18 cellular contexts compared by ENCODE assay signal in genomic region chr2:54097124-54097523, GRCh38. TPM values are rescaled to one million over a fixed set of nuclear protein-coding genes. Genes with fewer than 3 reads are reported as not detected.
DNase-seq lines count a peak whose midpoint lies in the region; ATAC-seq and TF ChIP-seq lines count a peak whose summit lies in the region.
"Had no signal": no experiment of that assay in that cellular context is flagged by ENCODE, and none has a peak within 500 bp of the region (broad histone marks: within the 10 kb centered on the region; RNA-seq: fewer than 3 reads in every experiment).

No MANE protein-coding gene starts in this region.

- H3K27me3 Mint-ChIP-seq in glutamatergic neuron (ENCODE audit: unreplicated experiment) (peaks cover 2% of the 10 kb centered on the region), neural progenitor cell (ENCODE audit: insufficient read depth, low read depth) (no peaks in the 10 kb centered on the region)
- H3K27me3 Mint-ChIP-seq in stimulated activated naive B cell treated with anti-CD40 and anti-IgM and Interleukin-4, amounts not matched to agents 10 μg/mL and 1 μg/mL and 100 μg/mL, for 72 hours: no peaks in the 10 kb centered on the region
- H3K27me3 Mint-ChIP-seq in activated T-helper 2 cell treated with anti-CD3 and anti-CD28 coated beads, Interferon-gamma antibody, Interleukin-2, Interleukin-4, amounts not matched to agents 10 μg/mL and 5 μg/mL and 100 μg/mL, durations not matched to agents 14 hours and 24 hours and 36 hours (ENCODE audit: low read depth): peaks cover 25% of the 10 kb centered on the region
- H3K27me3 Mint-ChIP-seq: CD8-positive, alpha-beta memory T cell had no signal

- peaks cover 4% of the 10 kb centered on the region for H3F3A ChIP-seq in neural progenitor cell (ENCODE audit: low read depth)

- H3K79me2 ChIP-seq in OCI-LY3 (ENCODE audit: low read length): no peaks in the 10 kb centered on the region
- H3K79me2 ChIP-seq in neural progenitor cell (ENCODE audit: low read depth): no peaks in the 10 kb centered on the region

- H4K20me1 ChIP-seq in OCI-LY3 (ENCODE audit: insufficient read depth, low read length) (no peaks in the 10 kb centered on the region), neural progenitor cell (ENCODE audit: low read depth) (no peaks in the 10 kb centered on the region)

- ATAC-seq in left ventricle myocardium superior: peak; percentile 42
- no peak for ATAC-seq in stimulated activated naive B cell treated with anti-CD40 and anti-IgM and Interleukin-4, amounts not matched to agents 10 μg/mL and 1 μg/mL and 100 μg/mL, for 72 hours (replicated peaks)
- no peak for ATAC-seq in HG03159 (IDR thresholded peaks at IDR 0.05; ENCODE audit: unreplicated experiment)

- H3K9ac ChIP-seq in OCI-LY3 (ENCODE audit: low read length) (no peak overlapping the region), neural progenitor cell (no peak overlapping the region)

- H3K36me3 ChIP-seq in right atrium auricular region: no peaks in the 10 kb centered on the region
- H3K36me3 ChIP-seq in OCI-LY3 (replicated peaks; ENCODE audit: low read depth, low read length): peaks cover 3% of the 10 kb centered on the region
- H3K36me3 ChIP-seq in neural progenitor cell: no peaks in the 10 kb centered on the region

- H3K4me3 Mint-ChIP-seq in glutamatergic neuron (ENCODE audit: unreplicated experiment): no peak overlapping the region
- no peak overlapping the region for H3K4me3 Mint-ChIP-seq in stimulated activated naive B cell treated with anti-CD40 and anti-IgM and Interleukin-4, amounts not matched to agents 10 μg/mL and 1 μg/mL and 100 μg/mL, for 72 hours
- no peak overlapping the region for H3K4me3 Mint-ChIP-seq in neural progenitor cell
- H3K4me3 Mint-ChIP-seq in activated T-helper 2 cell treated with anti-CD3 and anti-CD28 coated beads, Interferon-gamma antibody, Interleukin-2, Interleukin-4, amounts not matched to agents 10 μg/mL and 5 μg/mL and 100 μg/mL, durations not matched to agents 14 hours and 24 hours and 36 hours (ENCODE audit: low read depth): no peak overlapping the region
- H3K4me3 Mint-ChIP-seq: CD8-positive, alpha-beta memory T cell had no signal

- H2AFZ ChIP-seq in OCI-LY3 (ENCODE audit: low read depth, low read length) (no peak overlapping the region), neural progenitor cell (replicated peaks) (no peak overlapping the region)

- H3K27ac Mint-ChIP-seq in glutamatergic neuron (ENCODE audit: unreplicated experiment) (peak overlapping the region; percentile 56), neural progenitor cell (no peak overlapping the region)
- peak overlapping the region; percentile 38 for H3K27ac Mint-ChIP-seq in stimulated activated naive B cell treated with anti-CD40 and anti-IgM and Interleukin-4, amounts not matched to agents 10 μg/mL and 1 μg/mL and 100 μg/mL, for 72 hours
- H3K27ac Mint-ChIP-seq in activated T-helper 2 cell treated with anti-CD3 and anti-CD28 coated beads, Interferon-gamma antibody, Interleukin-2, Interleukin-4, amounts not matched to agents 10 μg/mL and 5 μg/mL and 100 μg/mL, durations not matched to agents 14 hours and 24 hours and 36 hours: no peak overlapping the region

- H3K4me2 ChIP-seq in OCI-LY3 (ENCODE audit: low read length) (no peak overlapping the region), neural progenitor cell (no peak overlapping the region)

- peaks cover 17% of the 10 kb centered on the region for H3K36me3 Mint-ChIP-seq in glutamatergic neuron (ENCODE audit: unreplicated experiment)
- H3K36me3 Mint-ChIP-seq in stimulated activated naive B cell treated with anti-CD40 and anti-IgM and Interleukin-4, amounts not matched to agents 10 μg/mL and 1 μg/mL and 100 μg/mL, for 72 hours: peaks cover 3 to 11% of the 10 kb centered on the region in 2 donors
- no peaks in the 10 kb centered on the region for H3K36me3 Mint-ChIP-seq in neural progenitor cell
- H3K36me3 Mint-ChIP-seq in activated T-helper 2 cell treated with anti-CD3 and anti-CD28 coated beads, Interferon-gamma antibody, Interleukin-2, Interleukin-4, amounts not matched to agents 10 μg/mL and 5 μg/mL and 100 μg/mL, durations not matched to agents 14 hours and 24 hours and 36 hours (ENCODE audit: low read depth): peaks cover 3% of the 10 kb centered on the region

- intact Hi-C loops in left ventricle myocardium superior (cut with micrococcal nuclease): no loop called here
- intact Hi-C loops in activated T-helper 2 cell treated with anti-CD3 and anti-CD28 coated beads, Interferon-gamma antibody, Interleukin-2, Interleukin-4, amounts not matched to agents 10 μg/mL and 5 μg/mL and 100 μg/mL, durations not matched to agents 14 hours and 24 hours and 36 hours (cut with micrococcal nuclease): no loop called here

- H3K9me3 ChIP-seq in right atrium auricular region (no peaks in the 10 kb centered on the region), OCI-LY3 (ENCODE audit: insufficient read depth, low read length) (peaks cover 22% of the 10 kb centered on the region), neural progenitor cell (ENCODE audit: low read depth) (no peaks in the 10 kb centered on the region)

- no peak for TF ChIP-seq CTCF in right atrium auricular region (IDR thresholded peaks at IDR 0.05)
- no peak for TF ChIP-seq CTCF in OCI-LY3 (IDR thresholded peaks at IDR 0.05; ENCODE audit: low read depth, low read length)
- no peak for TF ChIP-seq CTCF in glutamatergic neuron (IDR thresholded peaks at IDR 0.05; ENCODE audit: partially characterized antibody, unreplicated experiment)
- no peak for TF ChIP-seq CTCF in neural progenitor cell (IDR thresholded peaks at IDR 0.05)

- H3K4me3 ChIP-seq in right atrium auricular region (no peak overlapping the region), OCI-LY3 (ENCODE audit: low read length) (no peak overlapping the region), neural progenitor cell (no peak overlapping the region)
- H3K4me3 ChIP-seq: SK-N-MC had no signal

- H3K27ac ChIP-seq in right atrium auricular region (no peak overlapping the region), OCI-LY3 (ENCODE audit: low read length) (0 out of 2 replicates have a peak overlapping the region, but pooled peaks have one; percentile 8), neural progenitor cell (no peak overlapping the region)
- H3K27ac ChIP-seq: SK-N-MC had no signal

- no peaks in the 10 kb centered on the region for H3K4me1 Mint-ChIP-seq in glutamatergic neuron (ENCODE audit: low read depth, unreplicated experiment)
- peaks cover 44 to 69% of the 10 kb centered on the region in 2 donors for H3K4me1 Mint-ChIP-seq in stimulated activated naive B cell treated with anti-CD40 and anti-IgM and Interleukin-4, amounts not matched to agents 10 μg/mL and 1 μg/mL and 100 μg/mL, for 72 hours
- H3K4me1 Mint-ChIP-seq in neural progenitor cell: peaks cover 12% of the 10 kb centered on the region
- H3K4me1 Mint-ChIP-seq in activated T-helper 2 cell treated with anti-CD3 and anti-CD28 coated beads, Interferon-gamma antibody, Interleukin-2, Interleukin-4, amounts not matched to agents 10 μg/mL and 5 μg/mL and 100 μg/mL, durations not matched to agents 14 hours and 24 hours and 36 hours (ENCODE audit: low read depth): peaks cover 23% of the 10 kb centered on the region

- H3K4me1 ChIP-seq in right atrium auricular region (no peaks in the 10 kb centered on the region), OCI-LY3 (ENCODE audit: low read length) (peaks cover 66% of the 10 kb centered on the region), neural progenitor cell (peaks cover 9% of the 10 kb centered on the region)

- DNase-seq in left ventricle myocardium superior: no peak
- DNase-seq in right atrium auricular region (ENCODE audit: low spot score): no peak
- DNase-seq in glutamatergic neuron: no peak
- no peak for DNase-seq in stimulated activated naive B cell treated with anti-CD40 and anti-IgM and Interleukin-4, amounts not matched to agents 10 μg/mL and 1 μg/mL and 100 μg/mL, for 72 hours
- no peak for DNase-seq in neural progenitor cell (ENCODE audit: low spot score)
- no peak for DNase-seq in activated T-helper 2 cell treated with anti-CD3 and anti-CD28 coated beads, Interferon-gamma antibody, Interleukin-2, Interleukin-4, amounts not matched to agents 10 μg/mL and 5 μg/mL and 100 μg/mL, durations not matched to agents 14 hours and 24 hours and 36 hours (ENCODE audit: low spot score)
- DNase-seq: C1 segment of cervical spinal cord; CD8-positive, alpha-beta memory T cell; NCI-H1105 treated with DMSO at 0.1 percent for 48 hours; NCI-H1694; NCI-H2081 treated with DMSO at 0.1 percent for 48 hours; NCI-H446 treated with DMSO at 0.1 percent for 48 hours; NCI-H69; OCI-M1; SHP77 had no signal

- no peaks in the 10 kb centered on the region for H3K27me3 ChIP-seq in right atrium auricular region
- no peaks in the 10 kb centered on the region for H3K27me3 ChIP-seq in OCI-LY3 (ENCODE audit: low read depth, low read length)
- no peaks in the 10 kb centered on the region for H3K27me3 ChIP-seq in neural progenitor cell

- peaks cover 9% of the 10 kb centered on the region for H3K9me3 Mint-ChIP-seq in glutamatergic neuron (ENCODE audit: unreplicated experiment)
- H3K9me3 Mint-ChIP-seq in stimulated activated naive B cell treated with anti-CD40 and anti-IgM and Interleukin-4, amounts not matched to agents 10 μg/mL and 1 μg/mL and 100 μg/mL, for 72 hours: peaks cover 7 to 15% of the 10 kb centered on the region in 2 donors
- H3K9me3 Mint-ChIP-seq in neural progenitor cell: peaks cover 16% of the 10 kb centered on the region
- H3K9me3 Mint-ChIP-seq in activated T-helper 2 cell treated with anti-CD3 and anti-CD28 coated beads, Interferon-gamma antibody, Interleukin-2, Interleukin-4, amounts not matched to agents 10 μg/mL and 5 μg/mL and 100 μg/mL, durations not matched to agents 14 hours and 24 hours and 36 hours: peaks cover 8% of the 10 kb centered on the region
- H3K9me3 Mint-ChIP-seq: CD8-positive, alpha-beta memory T cell had no signal

RNA-seq across cellular contexts. Expression of gene ACYP2, which starts 18.3 kb away (rescaled TPM):
- total RNA-seq in left ventricle myocardium superior: 60.3 TPM
- 10 to 100 TPM; 32.7 to 48.1 TPM for total RNA-seq in right atrium auricular region
- total RNA-seq in glutamatergic neuron (ENCODE audit: unreplicated experiment): 8.4 TPM
- total RNA-seq in neural progenitor cell (ENCODE audit: low replicate concordance): 9.7 and 10.4 TPM in 2 replicates
- total RNA-seq in activated T-helper 2 cell treated with anti-CD3 and anti-CD28 coated beads, Interferon-gamma antibody, Interleukin-2, Interleukin-4, amounts not matched to agents 10 μg/mL and 5 μg/mL and 100 μg/mL, durations not matched to agents 14 hours and 24 hours and 36 hours: 4.3 and 6.5 TPM in 2 replicates

Comparison
In these comparisons a context has a peak if more than half of its experiments do, and no peak if none do; other contexts are left out.
1. H3K27ac Mint-ChIP-seq: peak in glutamatergic neuron (single experiment) and stimulated activated naive B cell treated with anti-CD40 and anti-IgM and Interleukin-4, amounts not matched to agents 10 μg/mL and 1 μg/mL and 100 μg/mL, for 72 hours (single experiment); none in neural progenitor cell (single experiment) and activated T-helper 2 cell treated with anti-CD3 and anti-CD28 coated beads, Interferon-gamma antibody, Interleukin-2, Interleukin-4, amounts not matched to agents 10 μg/mL and 5 μg/mL and 100 μg/mL, durations not matched to agents 14 hours and 24 hours and 36 hours (single experiment).